In the genomic region with DNA sequence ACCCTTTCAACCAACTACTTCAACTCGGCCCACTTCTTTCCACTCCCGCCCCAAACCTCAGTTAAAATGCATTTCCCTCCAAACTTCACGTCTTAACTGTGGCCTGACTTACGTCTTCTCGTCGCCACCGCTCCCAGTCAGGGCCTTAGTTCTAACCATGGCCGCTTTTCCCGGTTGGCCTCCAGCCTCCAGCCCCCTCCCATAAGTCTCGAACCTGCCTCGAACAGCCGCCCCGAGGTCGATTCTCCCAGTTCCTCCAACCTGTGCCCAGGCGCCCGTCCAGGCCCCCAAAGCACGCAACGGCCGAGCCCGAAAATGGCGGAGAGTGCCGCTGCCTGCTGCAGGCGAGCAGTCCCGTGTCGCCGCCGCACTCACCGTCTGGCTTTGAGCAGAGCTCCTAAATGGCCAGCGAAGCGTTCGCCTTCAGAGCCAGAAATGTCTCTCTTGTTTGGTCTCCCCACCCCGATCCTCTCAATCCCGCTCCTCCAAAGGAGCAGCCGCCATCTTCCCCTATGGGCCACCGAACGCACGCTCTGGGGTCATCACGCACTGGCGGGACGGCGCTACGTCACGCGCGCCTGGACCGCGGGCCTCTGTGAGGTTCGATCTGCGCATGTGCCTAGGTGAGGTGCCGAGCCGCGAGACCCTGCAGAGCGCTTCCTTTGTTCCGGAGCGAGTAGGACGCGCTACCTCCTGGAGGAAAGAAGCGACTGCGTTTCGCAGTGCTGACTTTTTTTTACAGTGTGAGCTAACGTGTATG, we compare ENCODE assay signal across 8 cellular contexts. TPM values are rescaled to one million over a fixed set of nuclear protein-coding genes. Genes with fewer than 3 reads are reported as not detected.
DNase-seq lines count a peak whose midpoint lies in the region; ATAC-seq lines count a peak whose summit lies in the region.

A gene (minus strand): TSS at position 535 of the 760 bp plus-strand sequence. CDS start 40,190 bp downstream, outside the sequence.

- DNase-seq in Ammon's horn (ENCODE audit: low spot score) = peak; percentile 92
- peak; percentile 81 for DNase-seq in NCI-H460 (ENCODE audit: extremely low read depth, low read depth)
- DNase-seq in activated CD4-positive, CD25-positive, alpha-beta regulatory T cell treated with anti-CD3 and anti-CD28 coated beads, Interleukin-2, amount 50 U/mL, for 72 hours = peak; percentile 93
- peak; percentile 95 for DNase-seq in cerebellum (ENCODE audit: low spot score)
- peak; percentile 93 for DNase-seq in kidney glomerular epithelial cell (lab: John Stamatoyannopoulos, UW)
- peak; percentile 86 to 92 (median 90) for DNase-seq in stimulated activated CD4-positive, alpha-beta T cell treated with anti-CD3 and anti-CD28 coated beads, Interleukin-1b, Interleukin-23, amount 100 ng/mL, for 24 hours (ENCODE audit: low read depth in 4 of 4, low spot score in 1 of 4)

- ATAC-seq in GM19043 (IDR thresholded peaks at IDR 0.05; ENCODE audit: low read depth, unreplicated experiment) (peak; percentile 98), HG03378 (IDR thresholded peaks at IDR 0.05; ENCODE audit: unreplicated experiment) (peak; percentile 93)

RNA-seq across cellular contexts. Expression of the gene that starts here (rescaled TPM):
- total RNA-seq in NCI-H460 (2014; rRNA removed; shearing (Covaris generic)) = 28.5 and 32.7 TPM in 2 replicates
- polyA plus RNA-seq in NCI-H460 (2014; cell fraction: nucleus; rRNA removed) = 20.9 and 29.7 TPM in 2 replicates
- total RNA-seq in cerebellum = 116 TPM

Comparison
In these comparisons a context has a peak if more than half of its experiments do, and no peak if none do; other contexts are left out.
1. Peak in every context shown above with its lines: DNase-seq and ATAC-seq.